In the genomic region with DNA sequence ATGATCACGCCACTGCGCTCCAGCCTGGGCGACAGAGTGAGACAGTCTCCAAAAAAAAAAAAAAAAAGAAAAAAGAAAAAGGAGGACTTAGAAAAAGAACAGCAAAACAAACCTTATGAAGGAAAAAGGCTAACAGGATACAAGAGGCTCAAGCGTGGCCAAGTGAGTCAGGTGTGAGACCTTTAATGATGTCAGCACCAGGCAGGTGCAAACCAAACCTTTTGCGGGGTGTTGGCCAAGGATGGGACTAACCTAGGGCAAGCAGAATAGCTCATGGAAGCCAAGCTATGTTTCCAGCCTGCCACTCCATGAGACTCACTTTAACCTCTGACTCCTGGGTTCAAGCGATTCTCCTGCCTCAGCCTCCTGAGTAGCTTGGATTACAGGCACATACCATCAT, we compare ENCODE assay signal across 1 cellular context.
TF ChIP-seq lines count a peak whose summit lies in the region.

No MANE protein-coding gene starts in this region.

TF ChIP-seq in H1, 55 proteins besides CTCF, POLR2A, EP300 and RAD21:
- TF ChIP-seq PHF8 (conservative IDR thresholded peaks at IDR 0.05; ENCODE audit: low read depth, low read length) = no peak
- TF ChIP-seq SIX5 (IDR thresholded peaks at IDR 0.05; ENCODE audit: low read depth, low read length) = no peak
- TF ChIP-seq TBP (IDR thresholded peaks at IDR 0.05; ENCODE audit: low read depth, low read length) = no peak
